In the genomic region with DNA sequence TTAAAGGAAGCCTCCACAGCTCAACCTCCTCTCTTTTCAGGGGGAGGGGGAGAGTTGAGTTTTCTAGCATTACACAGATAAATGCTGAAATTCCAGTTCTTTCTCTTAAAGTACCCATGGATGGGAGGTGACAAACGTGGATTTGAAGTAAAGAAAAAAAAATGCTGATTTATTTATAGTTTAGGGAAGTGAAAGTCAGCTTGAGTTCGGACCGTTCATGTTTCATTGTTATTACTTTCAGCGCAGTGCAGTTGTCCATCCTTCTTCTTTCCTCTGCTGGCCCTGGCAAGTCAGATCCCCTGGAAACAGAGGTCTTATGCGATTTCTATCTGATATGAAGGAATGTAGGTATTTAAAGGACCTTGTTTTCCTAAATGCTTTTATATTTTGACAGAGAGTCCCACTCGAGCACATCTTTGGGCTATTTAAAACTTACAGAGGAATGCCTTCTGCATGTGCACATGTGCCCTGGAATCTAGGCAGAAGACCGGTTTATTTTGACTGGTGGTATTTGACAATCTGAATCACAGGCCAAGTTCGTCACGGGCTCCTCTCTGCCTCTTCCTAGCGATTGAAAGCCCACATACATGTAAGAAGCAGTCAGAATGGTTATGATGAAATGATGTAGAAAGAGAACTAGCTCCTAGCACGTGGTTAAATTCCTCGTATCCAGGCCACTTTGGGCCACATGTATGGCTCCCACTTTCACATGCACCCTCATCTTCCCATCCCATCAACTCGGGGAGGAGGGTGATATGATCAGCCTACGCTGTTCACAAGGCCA, we compare ENCODE assay signal across 10 cellular contexts.
DNase-seq lines count a peak whose midpoint lies in the region; ATAC-seq, FAIRE-seq and TF ChIP-seq lines count a peak whose summit lies in the region.
"Had no signal": no experiment of that assay in that cellular context is flagged by ENCODE, and none has a peak within 500 bp of the region (broad histone marks: within the 10 kb centered on the region; RNA-seq: fewer than 3 reads in every experiment).

No MANE protein-coding gene starts in this region.

- peak; percentile 73 for ATAC-seq in HG03103 (IDR thresholded peaks at IDR 0.05; ENCODE audit: low read depth, unreplicated experiment)
- ATAC-seq in activated T-cell treated with anti-CD3 and anti-CD28 coated beads, Interleukin-2, amount 50 U/mL, for 72 hours (replicated peaks in 1 of 2): no peak

- no peaks in the 10 kb centered on the region for H3K36me3 Mint-ChIP-seq in activated T-cell treated with anti-CD3 and anti-CD28 coated beads, Interleukin-2, amount 50 U/mL, for 72 hours (ENCODE audit: insufficient read depth in 2 of 2)

- H3K36me3 ChIP-seq in GM06990 (ENCODE audit: control insufficient read depth, insufficient read depth, low read length) (no peaks in the 10 kb centered on the region), kidney (ENCODE audit: control insufficient read depth in 1 of 2, insufficient read depth in 2 of 2, low read length in 2 of 2) (no peaks in the 10 kb centered on the region), MG63 (no peaks in the 10 kb centered on the region)

- H3K27me3 Mint-ChIP-seq in activated T-cell treated with anti-CD3 and anti-CD28 coated beads, Interleukin-2, amount 50 U/mL, for 72 hours (ENCODE audit: low read depth): no peaks in the 10 kb centered on the region

- H3K27me3 ChIP-seq in GM06990 (replicated peaks; ENCODE audit: control insufficient read depth, insufficient read depth, low read length): no peaks in the 10 kb centered on the region
- no peaks in the 10 kb centered on the region for H3K27me3 ChIP-seq in MG63

- no peak overlapping the region for H3K27ac Mint-ChIP-seq in activated T-cell treated with anti-CD3 and anti-CD28 coated beads, Interleukin-2, amount 50 U/mL, for 72 hours

- H3K4me3 ChIP-seq in GM06990 (replicated peaks; ENCODE audit: low read depth, low read length) (no peak overlapping the region), kidney (ENCODE audit: low read length in 2 of 2) (no peak overlapping the region), MG63 (no peak overlapping the region)

- intact Hi-C loops in kidney (cut with DNase I): no loop called here

- no peak overlapping the region for H3K9ac ChIP-seq in kidney (ENCODE audit: low read length in 2 of 2)

- H3K9me3 ChIP-seq in kidney (ENCODE audit: control insufficient read depth in 1 of 2, low read length in 2 of 2) (no peaks in the 10 kb centered on the region), MG63 (no peaks in the 10 kb centered on the region)

- H3K27ac ChIP-seq in kidney (ENCODE audit: low read depth in 2 of 2, low read length in 2 of 2): no peak overlapping the region

- no peak overlapping the region for H3K4me3 Mint-ChIP-seq in activated T-cell treated with anti-CD3 and anti-CD28 coated beads, Interleukin-2, amount 50 U/mL, for 72 hours

- no peak for FAIRE-seq in kidney (lab: Jason Lieb, UNC)

- H3K4me1 Mint-ChIP-seq in activated T-cell treated with anti-CD3 and anti-CD28 coated beads, Interleukin-2, amount 50 U/mL, for 72 hours (ENCODE audit: low read depth): no peaks in the 10 kb centered on the region

- TF ChIP-seq CTCF in GM06990 (IDR thresholded peaks at IDR 0.05; ENCODE audit: insufficient read depth, low read length, poor library complexity, severe bottlenecking) (no peak), GM20000 (IDR thresholded peaks at IDR 0.05; ENCODE audit: extremely low read depth, missing control alignments) (no peak), kidney (IDR thresholded peaks at IDR 0.05; ENCODE audit: borderline replicate concordance, extremely low read depth, insufficient read depth) (no peak)

- peak; percentile 22 for DNase-seq in GM06990 (ENCODE audit: extremely low read depth, insufficient read length)
- peak; percentile 37 for DNase-seq in GM20000 (ENCODE audit: low spot score)
- peak; percentile 31 for DNase-seq in SIG-M5 (lab: John Stamatoyannopoulos, UW)
- DNase-seq in kidney: no peak
- no peak for DNase-seq in amniotic stem cell (lab: John Stamatoyannopoulos, UW)
- no peak for DNase-seq in MG63
- no peak for DNase-seq in activated T-cell treated with anti-CD3 and anti-CD28 coated beads, Interleukin-2, amount 50 U/mL, for 72 hours
- DNase-seq: H7; stimulated activated CD4-positive, alpha-beta T cell treated with anti-CD3 and anti-CD28 coated beads, Interleukin-4, amount 100 ng/mL, for 24 hours had no signal

- H3K9me3 Mint-ChIP-seq in activated T-cell treated with anti-CD3 and anti-CD28 coated beads, Interleukin-2, amount 50 U/mL, for 72 hours: peaks cover 0 to 11% of the 10 kb centered on the region in 2 donors

- no peaks in the 10 kb centered on the region for H3K4me1 ChIP-seq in kidney (ENCODE audit: control insufficient read depth in 1 of 2, insufficient read depth in 1 of 2, low read depth in 1 of 2, low read length in 2 of 2)

Comparison
In these comparisons a context has a peak if more than half of its experiments do, and no peak if none do; other contexts are left out.
1. DNase-seq: peak in GM06990 (single experiment), GM20000 (single experiment) and SIG-M5 (single experiment); none in kidney (single experiment), amniotic stem cell (single experiment), MG63 (single experiment) and activated T-cell treated with anti-CD3 and anti-CD28 coated beads, Interleukin-2, amount 50 U/mL, for 72 hours (0 of 2).